Comparison of ENCODE assay signal across 8 cellular contexts in the genomic region with DNA sequence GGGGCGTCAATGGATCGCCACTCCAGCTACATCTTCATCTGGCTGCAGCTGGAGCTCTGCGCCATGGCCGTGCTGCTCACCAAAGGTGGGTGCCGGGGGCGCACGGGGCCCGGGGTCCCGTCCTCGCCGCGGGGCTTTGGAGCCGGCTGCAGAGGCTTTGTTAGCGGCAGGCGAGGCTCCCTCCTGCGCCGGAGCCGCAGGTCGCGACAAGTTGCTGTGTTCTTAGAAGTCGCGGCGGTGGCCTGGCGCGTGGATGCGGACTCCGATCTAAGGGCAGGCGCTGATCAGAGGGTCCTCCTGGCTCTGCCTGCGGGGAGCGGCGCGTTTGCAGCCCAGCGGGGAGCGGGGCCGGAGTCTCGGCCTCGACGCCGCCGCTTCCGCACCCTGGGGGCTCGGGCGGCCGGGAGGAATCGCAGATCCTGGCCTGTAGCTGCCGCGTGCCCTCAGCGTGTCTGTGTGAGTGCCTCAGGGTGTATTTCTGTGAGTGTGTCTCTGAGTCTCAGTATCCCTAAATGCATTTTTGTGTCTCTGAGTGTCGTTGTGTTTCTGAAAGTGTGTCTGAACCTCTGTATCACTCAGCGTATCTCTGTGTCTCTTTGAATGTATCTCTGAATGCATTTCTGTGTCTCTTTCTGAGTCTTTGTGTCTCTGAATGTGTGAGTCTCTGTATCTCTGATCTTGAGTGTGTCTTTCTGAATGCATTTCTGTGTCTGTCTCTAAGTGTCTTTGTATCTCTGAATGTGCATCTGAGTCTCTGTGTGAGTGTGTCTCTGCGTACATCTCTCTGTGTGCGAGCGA. TPM values are rescaled to one million over a fixed set of nuclear protein-coding genes. Genes with fewer than 3 reads are reported as not detected.
DNase-seq lines count a peak whose midpoint lies in the region; ATAC-seq, FAIRE-seq and TF ChIP-seq lines count a peak whose summit lies in the region.

No MANE protein-coding gene starts in this region.

- TF ChIP-seq EP300 in H1 (IDR thresholded peaks at IDR 0.05; ENCODE audit: borderline replicate concordance in 1 of 2, low read depth in 2 of 2, low read length in 2 of 2): no peak

- ATAC-seq in HG03135 (IDR thresholded peaks at IDR 0.05; ENCODE audit: unreplicated experiment) (peak; percentile 11), HG02884 (IDR thresholded peaks at IDR 0.05; ENCODE audit: unreplicated experiment) (no peak), GM18868 (IDR thresholded peaks at IDR 0.05; ENCODE audit: unreplicated experiment) (no peak)

- no peaks in the 10 kb centered on the region for H3K9me3 Mint-ChIP-seq in activated CD4-positive, alpha-beta T cell treated with anti-CD3 and anti-CD28 coated beads, Interleukin-2, amount 10 ng/mL, durations not matched to agents 7 days and 5 days
- H3K9me3 Mint-ChIP-seq in mesothelial cell of epicardium: no peaks in the 10 kb centered on the region

- FAIRE-seq in H1 (lab: Jason Lieb, UNC): no peak

- 0 out of 2 replicates have a peak overlapping the region, but pooled peaks have one; percentile 72 for H2BK15ac ChIP-seq in H1 (ENCODE audit: low read length)

- H4K8ac ChIP-seq in H1 (ENCODE audit: extremely low read depth, insufficient read depth, low read length): peak overlapping the region; percentile 83

- peaks cover 4% of the 10 kb centered on the region for H3K36me3 Mint-ChIP-seq in activated CD4-positive, alpha-beta T cell treated with anti-CD3 and anti-CD28 coated beads, Interleukin-2, amount 10 ng/mL, durations not matched to agents 7 days and 5 days (ENCODE audit: low read depth)
- H3K36me3 Mint-ChIP-seq in mesothelial cell of epicardium: peaks cover 24% of the 10 kb centered on the region

- CTCF ChIA-PET in activated CD4-positive, alpha-beta T cell treated with anti-CD3 and anti-CD28 coated beads, Interleukin-2, amount 10 ng/mL, durations not matched to agents 7 days and 5 days (lab: Charles Lee): interaction anchor here (0.8 kb wide), 1 partner anchor 18 kb away, joined by 3 read pairs; no protein-coding TSS in a partner anchor
- CTCF ChIA-PET in H1 (lab: Charles Lee; ENCODE audit: partially characterized antibody): interaction anchor here (0.7 to 1.8 kb wide), 3 partner anchors 8 to 314 kb away, joined by 3 to 5 read pairs (median 4); no protein-coding TSS in a partner anchor

- peaks cover 17% of the 10 kb centered on the region; the same call in 1 of the 2 replicates for H3K23me2 ChIP-seq in H1 (ENCODE audit: low read depth, low read length)

- H3K4me3 Mint-ChIP-seq in activated CD4-positive, alpha-beta T cell treated with anti-CD3 and anti-CD28 coated beads, Interleukin-2, amount 10 ng/mL, durations not matched to agents 7 days and 5 days: peak overlapping the region; percentile 63
- H3K4me3 Mint-ChIP-seq in mesothelial cell of epicardium: peak overlapping the region; percentile 99

- no peak; a peak in 1 of 3 replicates for TF ChIP-seq POLR2A in H1 (IDR thresholded peaks at IDR 0.05; ENCODE audit: control extremely low read depth in 1 of 2, low read depth in 2 of 2, low read length in 2 of 2)
- no peak for TF ChIP-seq POLR2A in thyroid gland (IDR thresholded peaks at IDR 0.05)

- H2BK5ac ChIP-seq in H1 (ENCODE audit: low read depth, low read length): no peak overlapping the region; the same call in 1 of the 2 replicates

- no peak overlapping the region for H3K56ac ChIP-seq in H1 (replicated peaks; ENCODE audit: insufficient read length, low read depth, low read length)

- peak overlapping the region; percentile 70; the same call in 1 of the 2 replicates for H2AK5ac ChIP-seq in H1 (ENCODE audit: low read depth, low read length)

- no peak overlapping the region for H3K27ac Mint-ChIP-seq in activated CD4-positive, alpha-beta T cell treated with anti-CD3 and anti-CD28 coated beads, Interleukin-2, amount 10 ng/mL, durations not matched to agents 7 days and 5 days
- H3K27ac Mint-ChIP-seq in mesothelial cell of epicardium: peak overlapping the region; percentile 99

- TF ChIP-seq CTCF in H1 (IDR thresholded peaks at IDR 0.05; ENCODE audit: control extremely low read depth in 1 of 3, insufficient read depth in 1 of 3, low read depth in 1 of 3, low read length in 3 of 3) (no peak), mesothelial cell of epicardium (IDR thresholded peaks at IDR 0.05; ENCODE audit: unreplicated experiment) (no peak), thyroid gland (IDR thresholded peaks at IDR 0.05) (no peak)

- peaks cover 12% of the 10 kb centered on the region for H3K79me1 ChIP-seq in H1 (ENCODE audit: low read depth, low read length)

- H3K23ac ChIP-seq in H1 (ENCODE audit: insufficient read length): no peak overlapping the region

- no peak for TF ChIP-seq RAD21 in H1 (IDR thresholded peaks at IDR 0.05 in 1 of 2, conservative IDR thresholded peaks at IDR 0.05 in 1 of 2; ENCODE audit: low read depth in 2 of 2, low read length in 2 of 2)

- H2BK20ac ChIP-seq in H1 (ENCODE audit: low read length): no peak overlapping the region

- WGBS in H1 (ENCODE audit: extremely low coverage in 1 of 2, insufficient coverage in 1 of 2, insufficient read length in 1 of 2, insufficient replicate concordance in 2 of 2, low coverage in 1 of 2, low lambda C conversion rate in 2 of 2, missing lambda C conversion rate in 1 of 2), 2 experiments: 1% methylated on average over 41 of the region's 53 CpGs; no CpG with 5 or more reads in 1 of the 2 experiments
- WGBS in thyroid gland, 2 donors: 18 to 20% methylated on average over 16 to 19 of the region's 53 CpGs

- H3K4me2 ChIP-seq in H1 (ENCODE audit: insufficient read depth in 1 of 2, low read depth in 2 of 2, low read length in 2 of 2): peak overlapping the region; percentile 96 to 100

- DNase-seq in Caki2 (ENCODE audit: low read depth): peak; percentile 35
- DNase-seq in activated CD4-positive, alpha-beta T cell treated with anti-CD3 and anti-CD28 coated beads, Interleukin-2, amount 10 ng/mL, durations not matched to agents 7 days and 5 days: no peak
- peak in 1 of 2 experiments; percentile 59 for DNase-seq in H1 (ENCODE audit: low read depth in 1 of 2, low spot score in 2 of 2)
- peak in 1 of 2 experiments; percentile 46 for DNase-seq in mesothelial cell of epicardium (ENCODE audit: low spot score in 2 of 2, unreplicated experiment in 2 of 2)
- peak; percentile 21 to 27 for DNase-seq in thyroid gland

- peak overlapping the region; percentile 28 for H2BK120ac ChIP-seq in H1 (replicated peaks; ENCODE audit: low read depth, low read length)

- in situ Hi-C loops in Caki2 (cut with HindIII; ENCODE audit: low pct_unique_long_range_greater_than_20kb, low sequenced_read_pairs): no loop called here

- H3K27me3 ChIP-seq in H1 (replicated peaks in 1 of 4; ENCODE audit: control insufficient read depth in 3 of 4, extremely low read depth in 1 of 4, insufficient read depth in 3 of 4, low read length in 3 of 4) (peaks cover 0 to 7% (median 4%) of the 10 kb centered on the region in 4 experiments; a peak in 4 of 7 replicates), thyroid gland (no peaks in the 10 kb centered on the region)

- peaks cover 12 to 16% of the 10 kb centered on the region in 2 experiments for H4K20me1 ChIP-seq in H1 (replicated peaks in 1 of 2; ENCODE audit: control insufficient read depth in 1 of 2, insufficient read depth in 2 of 2, low read length in 2 of 2)

- peak overlapping the region; percentile 53 to 98 (median 84) for H3K4me3 ChIP-seq in H1 (ENCODE audit: extremely low read depth in 1 of 4, insufficient read depth in 2 of 4, low read depth in 3 of 4, low read length in 4 of 4)
- peak overlapping the region; percentile 44 to 87 (median 57) for H3K4me3 ChIP-seq in thyroid gland (replicated peaks in 1 of 3)

- peak overlapping the region; percentile 78 for H3K18ac ChIP-seq in H1 (ENCODE audit: extremely low read depth, low read length)

- intact Hi-C loops in thyroid gland (cut with DNase I): loop anchor here (5.0 kb wide), 1 partner anchor 624 kb away; no protein-coding TSS in a partner anchor

- POLR2A ChIA-PET in activated CD4-positive, alpha-beta T cell treated with anti-CD3 and anti-CD28 coated beads, Interleukin-2, amount 10 ng/mL, durations not matched to agents 7 days and 5 days (lab: Charles Lee): no interaction called here
- POLR2A ChIA-PET in H1 (lab: Charles Lee; ENCODE audit: partially characterized antibody): interaction anchor here (0.5 to 2.9 kb wide), 9 partner anchors 9 to 457 kb away, joined by 3 to 7 read pairs (median 3); no protein-coding TSS in a partner anchor

- H3K4me1 ChIP-seq in H1 (replicated peaks in 1 of 4; ENCODE audit: control insufficient read depth in 3 of 4, insufficient read depth in 4 of 4, low read length in 3 of 4) (peaks cover 2 to 8% (median 5%) of the 10 kb centered on the region in 4 experiments; a peak in 4 of 7 replicates), thyroid gland (peaks cover 9 to 14% of the 10 kb centered on the region in 2 donors)

- no peak overlapping the region for H4K91ac ChIP-seq in H1 (replicated peaks; ENCODE audit: insufficient read length, low read length)

- H3K27me3 Mint-ChIP-seq in activated CD4-positive, alpha-beta T cell treated with anti-CD3 and anti-CD28 coated beads, Interleukin-2, amount 10 ng/mL, durations not matched to agents 7 days and 5 days: peaks cover 75% of the 10 kb centered on the region
- H3K27me3 Mint-ChIP-seq in mesothelial cell of epicardium (ENCODE audit: low read depth): no peaks in the 10 kb centered on the region

- 0 out of 2 replicates have a peak overlapping the region, but pooled peaks have one; percentile 28 for H2AFZ ChIP-seq in H1 (ENCODE audit: low read length)

- peak overlapping the region; percentile 34 for H4K5ac ChIP-seq in H1 (ENCODE audit: insufficient read length, low read depth, low read length)

- H3K36me3 ChIP-seq in H1 (ENCODE audit: control insufficient read depth in 2 of 4, insufficient read depth in 4 of 4, low read length in 3 of 4) (peaks cover 0 to 20% (median 8%) of the 10 kb centered on the region in 4 experiments; a peak in 6 of 8 replicates), thyroid gland (no peaks in the 10 kb centered on the region)

- H3K9me3 ChIP-seq in H1 (ENCODE audit: insufficient read depth in 2 of 2, low read depth in 1 of 2, low read length in 1 of 2) (no peaks in the 10 kb centered on the region), thyroid gland (no peaks in the 10 kb centered on the region)

- no peak overlapping the region for H3K14ac ChIP-seq in H1 (ENCODE audit: insufficient read length)

- H3K9ac ChIP-seq in H1 (replicated peaks in 1 of 4; ENCODE audit: extremely low read depth in 1 of 4, low read depth in 3 of 4, low read length in 3 of 4): peak overlapping the region; percentile 63 to 90 (median 78)

- peaks cover 16 to 50% of the 10 kb centered on the region in 2 experiments for H3K79me2 ChIP-seq in H1 (ENCODE audit: control insufficient read depth in 1 of 2, insufficient read depth in 2 of 2, low read length in 2 of 2)

- H3K27ac ChIP-seq in H1 (ENCODE audit: low read depth, low read length) (peak overlapping the region; percentile 19; the same call in 1 of the 2 replicates), thyroid gland (no peak overlapping the region)

- H3K4ac ChIP-seq in H1 (replicated peaks; ENCODE audit: insufficient read length, low read depth, low read length): no peak overlapping the region

- H3K4me1 Mint-ChIP-seq in activated CD4-positive, alpha-beta T cell treated with anti-CD3 and anti-CD28 coated beads, Interleukin-2, amount 10 ng/mL, durations not matched to agents 7 days and 5 days: peaks cover 25% of the 10 kb centered on the region
- H3K4me1 Mint-ChIP-seq in mesothelial cell of epicardium: peaks cover 52% of the 10 kb centered on the region

- H2BK12ac ChIP-seq in H1 (ENCODE audit: low read depth, low read length): peak overlapping the region; percentile 80

RNA-seq across cellular contexts. Expression of a gene that starts 0.8 kb away (rescaled TPM):
- total RNA-seq in Caki2 (2014; rRNA removed; shearing (Covaris generic); ENCODE audit: low replicate concordance): 19.8 and 26.8 TPM in 2 replicates
- total RNA-seq in activated CD4-positive, alpha-beta T cell treated with anti-CD3 and anti-CD28 coated beads, Interleukin-2, amount 10 ng/mL, durations not matched to agents 7 days and 5 days: not detected
- total RNA-seq in H1 (2021; fragmentation: NEBNext Ultra II Directional; extraction: Animal tissue kit (Norgen Biotek cat#: 25700)): 26.4 and 28.4 TPM in 2 replicates
- 5.6 and 7.3 TPM in 2 replicates for polyA plus RNA-seq in H1 (2011; rRNA removed)
- polyA plus RNA-seq in H1 (2011; cell fraction: cytosol; rRNA removed): 6.3 TPM
- 9.8 TPM for polyA plus RNA-seq in H1 (2011; cell fraction: nucleus; rRNA removed)
- 11.0 to 16.9 TPM (median 14.0 TPM) in 4 replicates for polyA plus RNA-seq in H1 (2012, experiment 1 of 2)
- 11.2 TPM for polyA plus RNA-seq in H1 (2012, experiment 2 of 2)
- 28.3 TPM for polyA plus RNA-seq in H1 (2013, experiment 1 of 2)
- polyA plus RNA-seq in H1 (2013, experiment 2 of 2): 37.5 TPM
- 3.6 and 4.3 TPM in 2 replicates for polyA minus RNA-seq in H1 (2011; rRNA and poly(A)+ RNA removed)
- 3.5 TPM for polyA minus RNA-seq in H1 (2011; cell fraction: cytosol; rRNA and poly(A)+ RNA removed)
- polyA minus RNA-seq in H1 (2011; cell fraction: nucleus; rRNA and poly(A)+ RNA removed): 5.9 TPM
- 209 to 219 TPM (median 217 TPM) in 3 replicates for total RNA-seq in mesothelial cell of epicardium
- under 1 TPM; 0.22 to 0.92 (median 0.53) TPM for total RNA-seq in thyroid gland

Comparison
In these comparisons a context has a peak if more than half of its experiments do, and no peak if none do; other contexts are left out.
1. RNA of a gene that starts 0.8 kb away (total RNA-seq): 209 to 219 TPM in mesothelial cell of epicardium, 19.8 to 26.8 TPM in Caki2 and 26.4 to 28.4 TPM in H1; 0.22 to 0.92 TPM in thyroid gland and not detected in activated CD4-positive, alpha-beta T cell treated with anti-CD3 and anti-CD28 coated beads, Interleukin-2, amount 10 ng/mL, durations not matched to agents 7 days and 5 days; every median in the first group is over 10 times any median in the second.